In the genomic region with DNA sequence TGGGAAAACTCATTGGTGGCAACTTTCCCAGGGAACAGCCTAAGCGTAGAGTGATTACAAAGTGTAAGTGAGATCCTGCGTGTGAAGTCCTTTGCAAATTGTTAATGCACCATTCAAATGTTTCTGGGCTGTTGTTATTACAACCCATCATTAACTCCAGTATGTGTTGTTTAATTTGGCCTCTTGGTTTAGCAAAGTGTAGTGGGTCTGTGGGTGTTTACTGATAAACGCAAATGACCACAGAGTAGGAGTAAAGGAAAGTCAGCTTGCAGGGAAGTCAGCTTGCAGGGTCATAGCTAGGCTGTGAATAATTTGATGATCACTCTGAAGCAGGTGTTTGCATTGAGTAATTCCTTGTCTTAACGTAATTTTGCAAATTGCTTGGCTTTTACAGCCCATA, we compare ENCODE assay signal across 1 cellular context.
TF ChIP-seq lines count a peak whose summit lies in the region.

No MANE protein-coding gene starts in this region.

TF ChIP-seq in SK-N-SH, 30 proteins besides CTCF, POLR2A, EP300 and RAD21 (continued from another document):
- TF ChIP-seq, protein P1, sequence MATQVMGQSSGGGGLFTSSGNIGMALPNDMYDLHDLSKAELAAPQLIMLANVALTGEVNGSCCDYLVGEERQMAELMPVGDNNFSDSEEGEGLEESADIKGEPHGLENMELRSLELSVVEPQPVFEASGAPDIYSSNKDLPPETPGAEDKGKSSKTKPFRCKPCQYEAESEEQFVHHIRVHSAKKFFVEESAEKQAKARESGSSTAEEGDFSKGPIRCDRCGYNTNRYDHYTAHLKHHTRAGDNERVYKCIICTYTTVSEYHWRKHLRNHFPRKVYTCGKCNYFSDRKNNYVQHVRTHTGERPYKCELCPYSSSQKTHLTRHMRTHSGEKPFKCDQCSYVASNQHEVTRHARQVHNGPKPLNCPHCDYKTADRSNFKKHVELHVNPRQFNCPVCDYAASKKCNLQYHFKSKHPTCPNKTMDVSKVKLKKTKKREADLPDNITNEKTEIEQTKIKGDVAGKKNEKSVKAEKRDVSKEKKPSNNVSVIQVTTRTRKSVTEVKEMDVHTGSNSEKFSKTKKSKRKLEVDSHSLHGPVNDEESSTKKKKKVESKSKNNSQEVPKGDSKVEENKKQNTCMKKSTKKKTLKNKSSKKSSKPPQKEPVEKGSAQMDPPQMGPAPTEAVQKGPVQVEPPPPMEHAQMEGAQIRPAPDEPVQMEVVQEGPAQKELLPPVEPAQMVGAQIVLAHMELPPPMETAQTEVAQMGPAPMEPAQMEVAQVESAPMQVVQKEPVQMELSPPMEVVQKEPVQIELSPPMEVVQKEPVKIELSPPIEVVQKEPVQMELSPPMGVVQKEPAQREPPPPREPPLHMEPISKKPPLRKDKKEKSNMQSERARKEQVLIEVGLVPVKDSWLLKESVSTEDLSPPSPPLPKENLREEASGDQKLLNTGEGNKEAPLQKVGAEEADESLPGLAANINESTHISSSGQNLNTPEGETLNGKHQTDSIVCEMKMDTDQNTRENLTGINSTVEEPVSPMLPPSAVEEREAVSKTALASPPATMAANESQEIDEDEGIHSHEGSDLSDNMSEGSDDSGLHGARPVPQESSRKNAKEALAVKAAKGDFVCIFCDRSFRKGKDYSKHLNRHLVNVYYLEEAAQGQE (IDR thresholded peaks at IDR 0.05; ENCODE audit: low read depth, low read length), result no peak
- TF ChIP-seq ELF1 (IDR thresholded peaks at IDR 0.05) (no peak), TAF1 (IDR thresholded peaks at IDR 0.05; ENCODE audit: borderline replicate concordance, low read depth, low read length) (no peak), TEAD4 (IDR thresholded peaks at IDR 0.05; ENCODE audit: borderline replicate concordance, insufficient read depth) (no peak), GABPA (IDR thresholded peaks at IDR 0.05; ENCODE audit: low read depth) (no peak), RFX5 (IDR thresholded peaks at IDR 0.05; ENCODE audit: low read length) (no peak), YY1 (IDR thresholded peaks at IDR 0.05; ENCODE audit: low read depth) (no peak), GATA2 (CRISPR knock-in tag; IDR thresholded peaks at IDR 0.05) (no peak), MEF2A (IDR thresholded peaks at IDR 0.05; ENCODE audit: borderline replicate concordance, low read depth) (no peak), SMC3 (IDR thresholded peaks at IDR 0.05; ENCODE audit: low read depth, low read length) (no peak), NRF1 (IDR thresholded peaks at IDR 0.05; ENCODE audit: low read depth, low read length) (no peak), FOXJ3 (CRISPR knock-in tag; IDR thresholded peaks at IDR 0.05) (no peak)
- TF ChIP-seq, protein P2, sequence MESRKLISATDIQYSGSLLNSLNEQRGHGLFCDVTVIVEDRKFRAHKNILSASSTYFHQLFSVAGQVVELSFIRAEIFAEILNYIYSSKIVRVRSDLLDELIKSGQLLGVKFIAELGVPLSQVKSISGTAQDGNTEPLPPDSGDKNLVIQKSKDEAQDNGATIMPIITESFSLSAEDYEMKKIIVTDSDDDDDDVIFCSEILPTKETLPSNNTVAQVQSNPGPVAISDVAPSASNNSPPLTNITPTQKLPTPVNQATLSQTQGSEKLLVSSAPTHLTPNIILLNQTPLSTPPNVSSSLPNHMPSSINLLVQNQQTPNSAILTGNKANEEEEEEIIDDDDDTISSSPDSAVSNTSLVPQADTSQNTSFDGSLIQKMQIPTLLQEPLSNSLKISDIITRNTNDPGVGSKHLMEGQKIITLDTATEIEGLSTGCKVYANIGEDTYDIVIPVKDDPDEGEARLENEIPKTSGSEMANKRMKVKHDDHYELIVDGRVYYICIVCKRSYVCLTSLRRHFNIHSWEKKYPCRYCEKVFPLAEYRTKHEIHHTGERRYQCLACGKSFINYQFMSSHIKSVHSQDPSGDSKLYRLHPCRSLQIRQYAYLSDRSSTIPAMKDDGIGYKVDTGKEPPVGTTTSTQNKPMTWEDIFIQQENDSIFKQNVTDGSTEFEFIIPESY (IDR thresholded peaks at IDR 0.05; ENCODE audit: borderline replicate concordance, low read depth), result no peak
- TF ChIP-seq, protein P3, sequence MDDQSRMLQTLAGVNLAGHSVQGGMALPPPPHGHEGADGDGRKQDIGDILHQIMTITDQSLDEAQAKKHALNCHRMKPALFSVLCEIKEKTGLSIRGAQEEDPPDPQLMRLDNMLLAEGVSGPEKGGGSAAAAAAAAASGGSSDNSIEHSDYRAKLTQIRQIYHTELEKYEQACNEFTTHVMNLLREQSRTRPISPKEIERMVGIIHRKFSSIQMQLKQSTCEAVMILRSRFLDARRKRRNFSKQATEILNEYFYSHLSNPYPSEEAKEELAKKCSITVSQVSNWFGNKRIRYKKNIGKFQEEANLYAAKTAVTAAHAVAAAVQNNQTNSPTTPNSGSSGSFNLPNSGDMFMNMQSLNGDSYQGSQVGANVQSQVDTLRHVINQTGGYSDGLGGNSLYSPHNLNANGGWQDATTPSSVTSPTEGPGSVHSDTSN (IDR thresholded peaks at IDR 0.05), result no peak
- TF ChIP-seq, protein P4, sequence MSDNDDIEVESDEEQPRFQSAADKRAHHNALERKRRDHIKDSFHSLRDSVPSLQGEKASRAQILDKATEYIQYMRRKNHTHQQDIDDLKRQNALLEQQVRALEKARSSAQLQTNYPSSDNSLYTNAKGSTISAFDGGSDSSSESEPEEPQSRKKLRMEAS (IDR thresholded peaks at IDR 0.05; ENCODE audit: low read depth), result no peak
- TF ChIP-seq, protein P5, sequence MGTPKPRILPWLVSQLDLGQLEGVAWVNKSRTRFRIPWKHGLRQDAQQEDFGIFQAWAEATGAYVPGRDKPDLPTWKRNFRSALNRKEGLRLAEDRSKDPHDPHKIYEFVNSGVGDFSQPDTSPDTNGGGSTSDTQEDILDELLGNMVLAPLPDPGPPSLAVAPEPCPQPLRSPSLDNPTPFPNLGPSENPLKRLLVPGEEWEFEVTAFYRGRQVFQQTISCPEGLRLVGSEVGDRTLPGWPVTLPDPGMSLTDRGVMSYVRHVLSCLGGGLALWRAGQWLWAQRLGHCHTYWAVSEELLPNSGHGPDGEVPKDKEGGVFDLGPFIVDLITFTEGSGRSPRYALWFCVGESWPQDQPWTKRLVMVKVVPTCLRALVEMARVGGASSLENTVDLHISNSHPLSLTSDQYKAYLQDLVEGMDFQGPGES (IDR thresholded peaks at IDR 0.05; ENCODE audit: low read depth, low read length), result no peak
TF ChIP-seq in SK-N-SH: peak in this region for 0.
